Comparison of ENCODE assay signal across 9 cellular contexts in genomic region chr4:56927196-56927595, GRCh38.
"Had no signal": no experiment of that assay in that cellular context is flagged by ENCODE, and none has a peak within 500 bp of the region (broad histone marks: within the 10 kb centered on the region; RNA-seq: fewer than 3 reads in every experiment).

No MANE protein-coding gene starts in this region.

- H3K4me2 ChIP-seq: KMS-11 had no signal

- H3K27ac ChIP-seq: GM23248, KMS-11 had no signal

- H3K9ac ChIP-seq: GM23248, KMS-11 had no signal

- ATAC-seq: HCT116 had no signal

- H3K4me1 ChIP-seq: HAP-1 had no signal

- H3K9me3 ChIP-seq: HAP-1 had no signal

- FAIRE-seq: HTR-8/SVneo had no signal

- H2AFZ ChIP-seq: GM23248 had no signal

- DNase-seq: GM23248, GOT3, H7, HFFc6, KBM-7 had no signal

- H3K4me3 ChIP-seq: GM23248, HAP-1 had no signal
